ENCODE assay signal across 8 cellular contexts in the genomic region with DNA sequence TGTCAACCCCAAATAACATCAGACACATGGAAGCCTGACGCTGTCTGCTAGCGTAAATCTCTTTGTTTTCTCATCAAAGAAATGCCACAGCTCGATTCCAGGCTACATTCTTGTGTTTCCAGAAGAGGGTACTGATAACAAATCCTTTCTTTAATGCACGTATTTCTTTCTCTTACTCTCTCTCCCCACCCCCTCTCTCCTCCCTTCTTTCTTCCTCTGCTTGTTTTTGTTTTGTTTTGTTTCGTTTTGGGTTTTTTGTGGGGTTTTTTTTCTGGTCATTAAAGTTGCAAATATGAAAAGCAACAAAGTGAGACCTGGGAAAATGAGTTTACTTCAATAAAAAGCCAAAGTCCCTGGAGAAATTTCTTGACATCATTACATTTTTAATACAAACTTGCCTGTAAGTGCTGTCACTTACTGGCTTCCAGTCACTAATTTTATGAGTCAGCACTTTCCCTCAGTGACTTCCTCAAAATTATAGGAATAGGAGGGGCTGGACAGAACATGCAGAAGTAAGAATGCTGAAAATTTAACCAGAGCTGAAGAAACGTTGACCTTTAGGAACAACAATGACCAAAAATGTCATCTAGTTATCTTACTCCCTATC.
DNase-seq lines count a peak whose midpoint lies in the region; ATAC-seq, FAIRE-seq and TF ChIP-seq lines count a peak whose summit lies in the region.

No MANE protein-coding gene starts in this region.

- no peaks in the 10 kb centered on the region for H3K9me2 ChIP-seq in SK-N-SH

- dilution Hi-C loops in endothelial cell of umbilical vein (cut with MboI; ENCODE audit: extremely low pct_ligation_motif_present, low sequenced_read_pairs), result loop anchor here (25.0 kb wide), 1 partner anchor 141 kb away; no protein-coding TSS in a partner anchor

- H3K4me1 Mint-ChIP-seq in natural killer cell, result peaks cover 16 to 17% of the 10 kb centered on the region in 2 donors

- no peaks in the 10 kb centered on the region for H3F3A ChIP-seq in SK-N-SH (replicated peaks; ENCODE audit: insufficient read depth)

- peak; percentile 11 for DNase-seq in activated T-cell treated with anti-CD3 and anti-CD28 coated beads for 4 hours
- DNase-seq in activated T-cell treated with anti-CD3 and anti-CD28 coated beads, Interleukin-2, amount 50 U/mL, for 48 hours, result no peak
- DNase-seq in SK-N-SH, result no peak
- DNase-seq in endothelial cell of umbilical vein (ENCODE audit: low read depth, low spot score), result peak; percentile 65
- no peak for DNase-seq in natural killer cell
- no peak for DNase-seq in cerebellum (ENCODE audit: low spot score)

- no peak for TF ChIP-seq POLR2A in endothelial cell of umbilical vein (IDR thresholded peaks at IDR 0.05; ENCODE audit: low read depth, low read length)

- BruUV-seq in endothelial cell of umbilical vein (replicated peaks; lab: Mats Ljungman, UMichigan), result no TSS peak

- CTCF ChIA-PET in SK-N-SH (lab: Yijun Ruan, JAX) (interaction anchor here (0.6 kb wide), 1 partner anchor 11 kb away, joined by 3 read pairs; no protein-coding TSS in a partner anchor), endothelial cell of umbilical vein (lab: Charles Lee) (interaction anchor here (0.6 to 1.9 kb wide), 10 partner anchors 11 to 591 kb away, joined by 3 to 15 read pairs (median 4); no protein-coding TSS in a partner anchor)

- peaks cover 55 to 95% of the 10 kb centered on the region in 2 donors for H3K27me3 Mint-ChIP-seq in natural killer cell (ENCODE audit: low read depth in 2 of 2)

- H3K4me1 ChIP-seq in SK-N-SH (ENCODE audit: control insufficient read depth in 1 of 2, insufficient read depth in 2 of 2, low read depth in 1 of 2, low read length in 1 of 2) (peaks cover 0 to 5% of the 10 kb centered on the region in 2 experiments; a peak in 3 of 4 replicates), endothelial cell of umbilical vein (ENCODE audit: control insufficient read depth, extremely low read depth, insufficient read depth, low read length) (peaks cover 3% of the 10 kb centered on the region)

- peak; percentile 61 for TF ChIP-seq CTCF in SK-N-SH (IDR thresholded peaks at IDR 0.05)
- TF ChIP-seq CTCF in endothelial cell of umbilical vein (IDR thresholded peaks at IDR 0.05; ENCODE audit: extremely low read depth in 1 of 2, insufficient read depth in 1 of 2, low read depth in 1 of 2, low read length in 2 of 2), result peak; percentile 20 to 32
- TF ChIP-seq CTCF in natural killer cell (IDR thresholded peaks at IDR 0.05), result no peak

- ATAC-seq in HG02852 (IDR thresholded peaks at IDR 0.05; ENCODE audit: unreplicated experiment) (peak; percentile 56), natural killer cell (no peak), HG02973 (IDR thresholded peaks at IDR 0.05; ENCODE audit: unreplicated experiment) (no peak)

- H3K79me2 ChIP-seq in SK-N-SH (ENCODE audit: insufficient read depth) (no peaks in the 10 kb centered on the region), endothelial cell of umbilical vein (ENCODE audit: control insufficient read depth, insufficient read depth, low read length) (no peaks in the 10 kb centered on the region)

- H3K4me2 ChIP-seq in SK-N-SH (peak overlapping the region; percentile 62), endothelial cell of umbilical vein (ENCODE audit: insufficient read depth, low read length) (peak overlapping the region; percentile 87)

- peak overlapping the region; percentile 4 to 36; a peak in 2 of 4 replicates for H3K4me3 ChIP-seq in SK-N-SH (ENCODE audit: low read depth in 2 of 2, low read length in 1 of 2)
- H3K4me3 ChIP-seq in endothelial cell of umbilical vein (replicated peaks in 1 of 3; ENCODE audit: insufficient read depth in 1 of 3, low read depth in 1 of 3, low read length in 3 of 3), result peak overlapping the region in 2 of 3 experiments; percentile 51 to 60

- H3K27me3 ChIP-seq in SK-N-SH (ENCODE audit: insufficient read depth) (no peaks in the 10 kb centered on the region), endothelial cell of umbilical vein (ENCODE audit: control insufficient read depth in 2 of 2, insufficient read depth in 2 of 2, low read length in 2 of 2) (no peaks in the 10 kb centered on the region)

- no peaks in the 10 kb centered on the region for H3K9me1 ChIP-seq in endothelial cell of umbilical vein (replicated peaks; ENCODE audit: control insufficient read depth, extremely low read depth, insufficient read depth, low read length)

- H3K36me3 Mint-ChIP-seq in natural killer cell, result no peaks in the 10 kb centered on the region

- peak overlapping the region in 1 of 2 experiments; percentile 34; a peak in 3 of 4 replicates for H3K27ac ChIP-seq in SK-N-SH (ENCODE audit: low read depth in 2 of 2, low read length in 1 of 2)
- peak overlapping the region; percentile 11 for H3K27ac ChIP-seq in endothelial cell of umbilical vein (ENCODE audit: insufficient read depth, low read depth, low read length)

- H4K20me1 ChIP-seq in SK-N-SH (ENCODE audit: insufficient read depth) (no peaks in the 10 kb centered on the region), endothelial cell of umbilical vein (replicated peaks; ENCODE audit: control insufficient read depth, extremely low read depth, insufficient read depth, low read length) (no peaks in the 10 kb centered on the region)

- peak; percentile 55 for TF ChIP-seq RAD21 in SK-N-SH (IDR thresholded peaks at IDR 0.05; ENCODE audit: low read length)

- no peak for TF ChIP-seq EP300 in SK-N-SH (IDR thresholded peaks at IDR 0.05; ENCODE audit: borderline replicate concordance in 1 of 2, low read depth in 1 of 2, low read length in 1 of 2)

- H3K27ac Mint-ChIP-seq in natural killer cell, result no peak overlapping the region

- no peaks in the 10 kb centered on the region for H3K36me3 ChIP-seq in SK-N-SH (replicated peaks in 1 of 2; ENCODE audit: control insufficient read depth in 1 of 2, insufficient read depth in 2 of 2, low read length in 1 of 2)
- no peaks in the 10 kb centered on the region for H3K36me3 ChIP-seq in endothelial cell of umbilical vein (ENCODE audit: control insufficient read depth in 2 of 2, extremely low read depth in 1 of 2, insufficient read depth in 2 of 2, low read length in 2 of 2)

- FAIRE-seq in endothelial cell of umbilical vein (lab: Jason Lieb, UNC), result peak; percentile 87

- POLR2A ChIA-PET in SK-N-SH (lab: Yijun Ruan, JAX) (no interaction called here), endothelial cell of umbilical vein (lab: Charles Lee) (no interaction called here)

- H3K9me3 Mint-ChIP-seq in natural killer cell, result no peaks in the 10 kb centered on the region

- H3K9ac ChIP-seq in SK-N-SH (peak overlapping the region; percentile 48; the same call in 1 of the 2 replicates), endothelial cell of umbilical vein (replicated peaks; ENCODE audit: extremely low read depth, insufficient read depth, low read length) (peak overlapping the region; percentile 55)

- H3K4me3 Mint-ChIP-seq in natural killer cell, result peak overlapping the region; percentile 52

- H2AFZ ChIP-seq in SK-N-SH (ENCODE audit: low read depth) (peak overlapping the region; percentile 77), endothelial cell of umbilical vein (ENCODE audit: low read depth, low read length) (peak overlapping the region; percentile 86)

- no peaks in the 10 kb centered on the region for H3K9me3 ChIP-seq in SK-N-SH
- H3K9me3 ChIP-seq in endothelial cell of umbilical vein (replicated peaks; ENCODE audit: control insufficient read depth, insufficient read depth, low read length), result no peaks in the 10 kb centered on the region

- intact Hi-C loops in endothelial cell of umbilical vein (cut with micrococcal nuclease), result loop anchor here (1.0 kb wide), 2 partner anchors 107 to 120 kb away; a partner anchor contains a TSS
- intact Hi-C loops in natural killer cell (cut with micrococcal nuclease), result no loop called here

- 36% methylated on average over 6 of the region's 6 CpGs for WGBS in SK-N-SH (ENCODE audit: low lambda C conversion rate)

TF ChIP-seq in SK-N-SH, 30 proteins besides CTCF, POLR2A, EP300 and RAD21:
- TF ChIP-seq TCF12 (IDR thresholded peaks at IDR 0.05) (no peak), RFX5 (IDR thresholded peaks at IDR 0.05; ENCODE audit: low read length) (no peak), SMC3 (IDR thresholded peaks at IDR 0.05; ENCODE audit: low read depth, low read length) (peak; percentile 49)

TF ChIP-seq in endothelial cell of umbilical vein, 7 proteins besides CTCF, POLR2A, EP300 and RAD21:
- peak; percentile 7 for TF ChIP-seq FOS (IDR thresholded peaks at IDR 0.05; ENCODE audit: borderline replicate concordance, insufficient read depth, low read length)
- no peak for TF ChIP-seq JUN (IDR thresholded peaks at IDR 0.05; ENCODE audit: borderline replicate concordance, insufficient read depth, insufficient read length, low read depth)
- no peak for TF ChIP-seq EZH2 (IDR thresholded peaks at IDR 0.05; ENCODE audit: borderline replicate concordance, low read depth, low read length, severe bottlenecking)
- TF ChIP-seq GATA2 (IDR thresholded peaks at IDR 0.05; ENCODE audit: insufficient read depth, insufficient read length, low read depth, low read length), result no peak

Comparison
In these comparisons a context has a peak if more than half of its experiments do, and no peak if none do; other contexts are left out.
1. DNase-seq: peak in activated T-cell treated with anti-CD3 and anti-CD28 coated beads for 4 hours (single experiment) and endothelial cell of umbilical vein (single experiment); none in activated T-cell treated with anti-CD3 and anti-CD28 coated beads, Interleukin-2, amount 50 U/mL, for 48 hours (0 of 2), SK-N-SH (single experiment), natural killer cell (single experiment) and cerebellum (single experiment).